Comparison of ENCODE assay signal across 1 cellular context in the genomic region with DNA sequence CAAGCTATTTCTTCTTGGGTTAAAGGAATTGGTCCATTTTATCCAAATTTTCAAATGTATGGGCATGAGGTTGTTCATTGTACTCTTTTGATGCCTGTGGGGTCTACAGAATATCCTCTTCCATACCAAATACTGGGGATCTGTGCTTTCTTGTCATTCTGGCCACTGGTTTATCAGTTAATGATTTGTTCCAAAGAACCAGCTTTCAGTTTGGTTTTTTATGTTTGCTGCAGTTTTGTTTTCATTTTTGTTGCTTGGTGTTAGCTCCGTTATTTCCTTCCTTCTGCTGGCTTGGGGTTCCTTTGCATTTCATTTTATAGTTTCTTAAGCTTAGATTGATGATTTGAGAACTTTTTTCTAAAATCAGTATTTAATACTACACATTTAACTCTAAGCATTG.
TF ChIP-seq lines count a peak whose summit lies in the region.

No MANE protein-coding gene starts in this region.

TF ChIP-seq in GM12878, 131 proteins besides CTCF, POLR2A, EP300 and RAD21:
- no peak for TF ChIP-seq BRCA1 (IDR thresholded peaks at IDR 0.05; ENCODE audit: low read depth, low read length)
- TF ChIP-seq ASH2L (IDR thresholded peaks at IDR 0.05; ENCODE audit: borderline replicate concordance, low read depth) = no peak
- no peak for TF ChIP-seq CBX3 (IDR thresholded peaks at IDR 0.05; ENCODE audit: borderline replicate concordance, low read depth)
- TF ChIP-seq, protein P1, sequence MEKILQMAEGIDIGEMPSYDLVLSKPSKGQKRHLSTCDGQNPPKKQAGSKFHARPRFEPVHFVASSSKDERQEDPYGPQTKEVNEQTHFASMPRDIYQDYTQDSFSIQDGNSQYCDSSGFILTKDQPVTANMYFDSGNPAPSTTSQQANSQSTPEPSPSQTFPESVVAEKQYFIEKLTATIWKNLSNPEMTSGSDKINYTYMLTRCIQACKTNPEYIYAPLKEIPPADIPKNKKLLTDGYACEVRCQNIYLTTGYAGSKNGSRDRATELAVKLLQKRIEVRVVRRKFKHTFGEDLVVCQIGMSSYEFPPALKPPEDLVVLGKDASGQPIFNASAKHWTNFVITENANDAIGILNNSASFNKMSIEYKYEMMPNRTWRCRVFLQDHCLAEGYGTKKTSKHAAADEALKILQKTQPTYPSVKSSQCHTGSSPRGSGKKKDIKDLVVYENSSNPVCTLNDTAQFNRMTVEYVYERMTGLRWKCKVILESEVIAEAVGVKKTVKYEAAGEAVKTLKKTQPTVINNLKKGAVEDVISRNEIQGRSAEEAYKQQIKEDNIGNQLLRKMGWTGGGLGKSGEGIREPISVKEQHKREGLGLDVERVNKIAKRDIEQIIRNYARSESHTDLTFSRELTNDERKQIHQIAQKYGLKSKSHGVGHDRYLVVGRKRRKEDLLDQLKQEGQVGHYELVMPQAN (conservative IDR thresholded peaks at IDR 0.05) = no peak
- TF ChIP-seq NBN (IDR thresholded peaks at IDR 0.05) = no peak
- TF ChIP-seq, protein P2, sequence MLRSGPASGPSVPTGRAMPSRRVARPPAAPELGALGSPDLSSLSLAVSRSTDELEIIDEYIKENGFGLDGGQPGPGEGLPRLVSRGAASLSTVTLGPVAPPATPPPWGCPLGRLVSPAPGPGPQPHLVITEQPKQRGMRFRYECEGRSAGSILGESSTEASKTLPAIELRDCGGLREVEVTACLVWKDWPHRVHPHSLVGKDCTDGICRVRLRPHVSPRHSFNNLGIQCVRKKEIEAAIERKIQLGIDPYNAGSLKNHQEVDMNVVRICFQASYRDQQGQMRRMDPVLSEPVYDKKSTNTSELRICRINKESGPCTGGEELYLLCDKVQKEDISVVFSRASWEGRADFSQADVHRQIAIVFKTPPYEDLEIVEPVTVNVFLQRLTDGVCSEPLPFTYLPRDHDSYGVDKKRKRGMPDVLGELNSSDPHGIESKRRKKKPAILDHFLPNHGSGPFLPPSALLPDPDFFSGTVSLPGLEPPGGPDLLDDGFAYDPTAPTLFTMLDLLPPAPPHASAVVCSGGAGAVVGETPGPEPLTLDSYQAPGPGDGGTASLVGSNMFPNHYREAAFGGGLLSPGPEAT (IDR thresholded peaks at IDR 0.05; ENCODE audit: low read depth) = no peak
- no peak for TF ChIP-seq PAX5 (IDR thresholded peaks at IDR 0.05; ENCODE audit: borderline replicate concordance, low read depth, low read length)
- TF ChIP-seq NFIC (IDR thresholded peaks at IDR 0.05; ENCODE audit: low read depth, low read length) = no peak
